In the genomic region with DNA sequence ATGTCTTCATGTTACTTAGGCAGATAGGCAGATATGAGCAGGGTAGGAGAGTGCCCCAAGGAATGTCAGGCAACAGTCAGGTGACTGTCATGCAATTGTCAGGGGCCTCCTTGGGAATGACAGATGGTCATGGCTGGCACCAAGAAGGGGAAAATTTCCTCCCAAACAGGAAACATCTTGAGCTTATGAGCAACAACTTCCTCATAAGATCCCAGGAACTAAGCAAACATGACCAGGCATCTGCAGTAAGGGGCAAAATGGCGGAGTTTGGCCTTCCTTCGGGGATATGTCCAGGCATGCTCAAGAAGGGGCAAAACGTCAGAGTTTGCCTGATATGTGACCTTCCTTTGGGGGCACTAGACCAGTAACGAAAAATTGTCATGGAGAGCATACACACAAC, we compare ENCODE assay signal across 28 cellular contexts.
DNase-seq lines count a peak whose midpoint lies in the region; ATAC-seq and TF ChIP-seq lines count a peak whose summit lies in the region.
"Had no signal": no experiment of that assay in that cellular context is flagged by ENCODE, and none has a peak within 500 bp of the region (broad histone marks: within the 10 kb centered on the region; RNA-seq: fewer than 3 reads in every experiment).

No MANE protein-coding gene starts in this region.

- H3K27me3 ChIP-seq in hepatocyte, result no peaks in the 10 kb centered on the region
- no peaks in the 10 kb centered on the region for H3K27me3 ChIP-seq in foreskin keratinocyte
- H3K27me3 ChIP-seq: body of pancreas, suprapubic skin, uterus had no signal

- POLR2A ChIA-PET in naive thymus-derived CD8-positive, alpha-beta T cell (lab: Charles Lee), result no interaction called here

- ATAC-seq in naive thymus-derived CD8-positive, alpha-beta T cell, result no peak
- ATAC-seq in HG03025 (IDR thresholded peaks at IDR 0.05; ENCODE audit: low FRiP score, unreplicated experiment) (no peak), foreskin keratinocyte (no peak)
- ATAC-seq: body of pancreas; esophagus mucosa; stimulated activated effector memory CD8-positive, alpha-beta T cell treated with anti-CD3 and anti-CD28 coated beads, Interleukin-12 subunit alpha, Interleukin-12 subunit beta, amount 100 ng/mL, for 72 hours had no signal

- 0 out of 2 replicates have a peak overlapping the region, but pooled peaks have one; percentile 52 for H3K27ac ChIP-seq in SK-N-MC
- H3K27ac ChIP-seq in hepatocyte, result peak overlapping the region; percentile 47
- H3K27ac ChIP-seq in foreskin keratinocyte, result no peak overlapping the region
- H3K27ac ChIP-seq: body of pancreas, suprapubic skin had no signal

- no peak overlapping the region for H3K4me2 ChIP-seq in hepatocyte

- no peak overlapping the region for H3K27ac Mint-ChIP-seq in naive thymus-derived CD8-positive, alpha-beta T cell
- H3K27ac Mint-ChIP-seq: CD4-positive, alpha-beta memory T cell; HFFc6; stimulated activated effector memory CD8-positive, alpha-beta T cell treated with anti-CD3 and anti-CD28 coated beads, Interleukin-12 subunit alpha, Interleukin-12 subunit beta, amount 100 ng/mL, for 72 hours had no signal

- no peak overlapping the region for H2AFZ ChIP-seq in hepatocyte

- DNase-seq in GDM1 (lab: John Stamatoyannopoulos, UW) (peak; percentile 68), SK-N-MC (ENCODE audit: low read depth, low spot score) (no peak), hepatocyte (ENCODE audit: low spot score) (no peak), pulmonary artery endothelial cell (ENCODE audit: low read depth, low spot score) (peak; percentile 59), foreskin keratinocyte (no peak)
- no peak for DNase-seq in naive thymus-derived CD8-positive, alpha-beta T cell
- DNase-seq: activated CD4-positive, alpha-beta T cell treated with anti-CD3 and anti-CD28 coated beads, Interleukin-2, amount 50 U/mL, for 48 hours; activated CD4-positive, CD25-positive, alpha-beta regulatory T cell; activated effector memory CD4-positive, alpha-beta T cell treated with Interleukin-2 at 50 U/mL for 16 hours; body of pancreas; CD4-positive, alpha-beta memory T cell; DMS 273 treated with DMSO at 0.1 percent for 48 hours; effector memory CD4-positive, alpha-beta T cell; foreskin melanocyte; HFFc6; hypothalamus; NCI-H1436 treated with DMSO at 0.1 percent for 48 hours; NCI-H2107; NCI-H446; occipital lobe; small intestine; stimulated activated CD4-positive, alpha-beta T cell treated with anti-CD3 and anti-CD28 coated beads, Interleukin-2, amount 100 ng/mL, for 24 hours; T-helper 9 cell; uterus had no signal

- H3K79me2 ChIP-seq in hepatocyte, result no peaks in the 10 kb centered on the region

- H3K9me2 ChIP-seq in hepatocyte (replicated peaks; ENCODE audit: insufficient read depth), result no peaks in the 10 kb centered on the region

- H3K36me3 Mint-ChIP-seq in naive thymus-derived CD8-positive, alpha-beta T cell, result no peaks in the 10 kb centered on the region
- H3K36me3 Mint-ChIP-seq: CD4-positive, alpha-beta memory T cell; stimulated activated effector memory CD8-positive, alpha-beta T cell treated with anti-CD3 and anti-CD28 coated beads, Interleukin-12 subunit alpha, Interleukin-12 subunit beta, amount 100 ng/mL, for 72 hours had no signal

- H3K4me1 ChIP-seq in hepatocyte (ENCODE audit: insufficient read depth) (peaks cover 7% of the 10 kb centered on the region), foreskin keratinocyte (peaks cover 23% of the 10 kb centered on the region)
- H3K4me1 ChIP-seq: uterus had no signal

- 99% methylated on average over 4 of the region's 4 CpGs for WGBS in hepatocyte (ENCODE audit: low lambda C conversion rate, missing lambda C conversion rate)

- peaks cover 0 to 1% (median 0%) of the 10 kb centered on the region in 5 donors for H3K27me3 Mint-ChIP-seq in naive thymus-derived CD8-positive, alpha-beta T cell

- H3K4me3 ChIP-seq in SK-N-MC (no peak overlapping the region), hepatocyte (no peak overlapping the region)
- H3K4me3 ChIP-seq: body of pancreas, suprapubic skin, uterus had no signal

- TF ChIP-seq CTCF in hepatocyte (IDR thresholded peaks at IDR 0.05; ENCODE audit: poor library complexity), result no peak
- no peak for TF ChIP-seq CTCF in foreskin keratinocyte (conservative IDR thresholded peaks at IDR 0.05)

- H3K36me3 ChIP-seq in SK-N-MC (ENCODE audit: insufficient read depth, low read length) (no peaks in the 10 kb centered on the region), hepatocyte (replicated peaks; ENCODE audit: insufficient read depth, low read depth) (no peaks in the 10 kb centered on the region)
- H3K36me3 ChIP-seq: suprapubic skin, uterus had no signal

- H3K4me3 Mint-ChIP-seq in naive thymus-derived CD8-positive, alpha-beta T cell, result no peak overlapping the region
- H3K4me3 Mint-ChIP-seq: CD4-positive, alpha-beta memory T cell; HFFc6; stimulated activated effector memory CD8-positive, alpha-beta T cell treated with anti-CD3 and anti-CD28 coated beads, Interleukin-12 subunit alpha, Interleukin-12 subunit beta, amount 100 ng/mL, for 72 hours had no signal

- H3K9me3 ChIP-seq in SK-N-MC (ENCODE audit: low read depth, low read length) (no peaks in the 10 kb centered on the region), hepatocyte (ENCODE audit: low read depth) (no peaks in the 10 kb centered on the region)
- H3K9me3 ChIP-seq: body of pancreas, uterus had no signal

- H3K9ac ChIP-seq in SK-N-MC (ENCODE audit: insufficient read length), result no peak overlapping the region

- no peaks in the 10 kb centered on the region for H4K20me1 ChIP-seq in hepatocyte (ENCODE audit: insufficient read depth, poor library complexity, severe bottlenecking)

- peaks cover 0 to 4% (median 0%) of the 10 kb centered on the region in 9 donors for H3K9me3 Mint-ChIP-seq in naive thymus-derived CD8-positive, alpha-beta T cell
- H3K9me3 Mint-ChIP-seq: HFFc6; stimulated activated effector memory CD8-positive, alpha-beta T cell treated with anti-CD3 and anti-CD28 coated beads, Interleukin-12 subunit alpha, Interleukin-12 subunit beta, amount 100 ng/mL, for 72 hours had no signal

- peaks cover 4 to 14% (median 11%) of the 10 kb centered on the region in 4 donors for H3K4me1 Mint-ChIP-seq in naive thymus-derived CD8-positive, alpha-beta T cell

Comparison
In these comparisons a context has a peak if more than half of its experiments do, and no peak if none do; other contexts are left out.
1. DNase-seq: peak in GDM1 (single experiment) and pulmonary artery endothelial cell (single experiment); none in SK-N-MC (single experiment), hepatocyte (single experiment), naive thymus-derived CD8-positive, alpha-beta T cell (0 of 10) and foreskin keratinocyte (0 of 2).